In the genomic region with DNA sequence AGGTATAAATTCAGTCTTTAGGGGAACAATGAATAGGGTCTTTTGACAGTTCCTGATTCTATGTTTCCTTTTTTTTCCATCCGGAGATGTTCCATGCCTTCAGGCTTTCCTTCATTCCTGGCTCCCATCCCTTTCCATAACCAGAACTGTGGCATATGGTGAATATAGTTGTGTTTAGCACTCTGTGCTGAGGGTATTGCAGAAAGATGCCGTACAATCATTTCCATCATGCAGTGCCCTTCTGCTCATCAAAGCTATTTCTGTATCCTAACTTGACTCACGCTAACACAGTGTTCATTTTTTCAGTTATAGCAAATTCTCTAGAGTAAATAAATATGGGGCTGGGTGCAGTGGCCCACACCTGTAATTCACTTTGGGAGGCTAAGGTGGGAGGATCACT, we compare ENCODE assay signal across 1 cellular context.
TF ChIP-seq lines count a peak whose summit lies in the region.

No MANE protein-coding gene starts in this region.

TF ChIP-seq in GM12878, 131 proteins besides CTCF, POLR2A, EP300 and RAD21 (continued from another document):
- TF ChIP-seq, protein P1, sequence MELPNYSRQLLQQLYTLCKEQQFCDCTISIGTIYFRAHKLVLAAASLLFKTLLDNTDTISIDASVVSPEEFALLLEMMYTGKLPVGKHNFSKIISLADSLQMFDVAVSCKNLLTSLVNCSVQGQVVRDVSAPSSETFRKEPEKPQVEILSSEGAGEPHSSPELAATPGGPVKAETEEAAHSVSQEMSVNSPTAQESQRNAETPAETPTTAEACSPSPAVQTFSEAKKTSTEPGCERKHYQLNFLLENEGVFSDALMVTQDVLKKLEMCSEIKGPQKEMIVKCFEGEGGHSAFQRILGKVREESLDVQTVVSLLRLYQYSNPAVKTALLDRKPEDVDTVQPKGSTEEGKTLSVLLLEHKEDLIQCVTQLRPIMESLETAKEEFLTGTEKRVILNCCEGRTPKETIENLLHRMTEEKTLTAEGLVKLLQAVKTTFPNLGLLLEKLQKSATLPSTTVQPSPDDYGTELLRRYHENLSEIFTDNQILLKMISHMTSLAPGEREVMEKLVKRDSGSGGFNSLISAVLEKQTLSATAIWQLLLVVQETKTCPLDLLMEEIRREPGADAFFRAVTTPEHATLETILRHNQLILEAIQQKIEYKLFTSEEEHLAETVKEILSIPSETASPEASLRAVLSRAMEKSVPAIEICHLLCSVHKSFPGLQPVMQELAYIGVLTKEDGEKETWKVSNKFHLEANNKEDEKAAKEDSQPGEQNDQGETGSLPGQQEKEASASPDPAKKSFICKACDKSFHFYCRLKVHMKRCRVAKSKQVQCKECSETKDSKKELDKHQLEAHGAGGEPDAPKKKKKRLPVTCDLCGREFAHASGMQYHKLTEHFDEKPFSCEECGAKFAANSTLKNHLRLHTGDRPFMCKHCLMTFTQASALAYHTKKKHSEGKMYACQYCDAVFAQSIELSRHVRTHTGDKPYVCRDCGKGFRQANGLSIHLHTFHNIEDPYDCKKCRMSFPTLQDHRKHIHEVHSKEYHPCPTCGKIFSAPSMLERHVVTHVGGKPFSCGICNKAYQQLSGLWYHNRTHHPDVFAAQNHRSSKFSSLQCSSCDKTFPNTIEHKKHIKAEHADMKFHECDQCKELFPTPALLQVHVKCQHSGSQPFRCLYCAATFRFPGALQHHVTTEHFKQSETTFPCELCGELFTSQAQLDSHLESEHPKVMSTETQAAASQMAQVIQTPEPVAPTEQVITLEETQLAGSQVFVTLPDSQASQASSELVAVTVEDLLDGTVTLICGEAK (IDR thresholded peaks at IDR 0.05; ENCODE audit: borderline replicate concordance) = no peak
- TF ChIP-seq EED (IDR thresholded peaks at IDR 0.05; ENCODE audit: low read depth) (no peak), CHD1 (IDR thresholded peaks at IDR 0.05; ENCODE audit: low read depth, low read length) (no peak), NBN (IDR thresholded peaks at IDR 0.05) (no peak), ELK1 (IDR thresholded peaks at IDR 0.05; ENCODE audit: low read depth, low read length) (no peak)
